Comparison of ENCODE assay signal across 7 cellular contexts in genomic region chr19:46718934-46719551, GRCh38. TPM values are rescaled to one million over a fixed set of nuclear protein-coding genes. Genes with fewer than 3 reads are reported as not detected.
DNase-seq lines count a peak whose midpoint lies in the region; ATAC-seq and TF ChIP-seq lines count a peak whose summit lies in the region.

No MANE protein-coding gene starts in this region.

- TF ChIP-seq CTCF in sigmoid colon (IDR thresholded peaks at IDR 0.05): no peak

- no peaks in the 10 kb centered on the region for H3K27me3 Mint-ChIP-seq in activated T-helper 1 cell treated with anti-CD3 and anti-CD28 coated beads, Interleukin-12 subunit alpha, Interleukin-12 subunit beta, Interleukin-2, Interleukin-4 antibody, amounts not matched to agents 30 ng/mL and 10 ng/mL and 1 ng/mL, durations not matched to agents 14 hours and 24 hours and 36 hours (ENCODE audit: insufficient read depth)

- H3K4me3 ChIP-seq in H7 (ENCODE audit: insufficient read depth, low read depth, low read length) (no peak overlapping the region), sigmoid colon (no peak overlapping the region)

- no peak for ATAC-seq in GM18505 (IDR thresholded peaks at IDR 0.05; ENCODE audit: unreplicated experiment)
- no peak for ATAC-seq in HG03025 (IDR thresholded peaks at IDR 0.05; ENCODE audit: low FRiP score, unreplicated experiment)

- H3K9me3 Mint-ChIP-seq in activated T-helper 1 cell treated with anti-CD3 and anti-CD28 coated beads, Interleukin-12 subunit alpha, Interleukin-12 subunit beta, Interleukin-2, Interleukin-4 antibody, amounts not matched to agents 30 ng/mL and 10 ng/mL and 1 ng/mL, durations not matched to agents 14 hours and 24 hours and 36 hours: no peaks in the 10 kb centered on the region

- intact Hi-C loops in activated T-helper 1 cell treated with anti-CD3 and anti-CD28 coated beads, Interleukin-12 subunit alpha, Interleukin-12 subunit beta, Interleukin-2, Interleukin-4 antibody, amounts not matched to agents 30 ng/mL and 10 ng/mL and 1 ng/mL, durations not matched to agents 14 hours and 24 hours and 36 hours (cut with micrococcal nuclease): loop anchor here (1.0 kb wide), 1 partner anchor 69 kb away; the partner anchor contains the start of gene SLC1A5
- intact Hi-C loops in sigmoid colon (cut with DNase I): no loop called here

- peak overlapping the region; percentile 94 for H3K27ac Mint-ChIP-seq in activated T-helper 1 cell treated with anti-CD3 and anti-CD28 coated beads, Interleukin-12 subunit alpha, Interleukin-12 subunit beta, Interleukin-2, Interleukin-4 antibody, amounts not matched to agents 30 ng/mL and 10 ng/mL and 1 ng/mL, durations not matched to agents 14 hours and 24 hours and 36 hours

- H3K9me3 ChIP-seq in sigmoid colon: no peaks in the 10 kb centered on the region

- H3K4me3 Mint-ChIP-seq in activated T-helper 1 cell treated with anti-CD3 and anti-CD28 coated beads, Interleukin-12 subunit alpha, Interleukin-12 subunit beta, Interleukin-2, Interleukin-4 antibody, amounts not matched to agents 30 ng/mL and 10 ng/mL and 1 ng/mL, durations not matched to agents 14 hours and 24 hours and 36 hours: peak overlapping the region; percentile 93

- peak; percentile 53 for DNase-seq in H7
- DNase-seq in activated T-helper 1 cell treated with anti-CD3 and anti-CD28 coated beads, Interleukin-12 subunit alpha, Interleukin-12 subunit beta, Interleukin-2, Interleukin-4 antibody, amounts not matched to agents 30 ng/mL and 10 ng/mL and 1 ng/mL, durations not matched to agents 14 hours and 24 hours and 36 hours (ENCODE audit: low spot score): no peak
- DNase-seq in sigmoid colon: no peak
- DNase-seq in cerebellar cortex (ENCODE audit: low spot score): no peak
- no peak for DNase-seq in retina

- peaks cover 24% of the 10 kb centered on the region for H3K36me3 ChIP-seq in H7 (replicated peaks; ENCODE audit: control insufficient read depth, insufficient read depth, low read length)
- peaks cover 15 to 41% (median 38%) of the 10 kb centered on the region in 4 donors for H3K36me3 ChIP-seq in sigmoid colon

- TF ChIP-seq EP300 in sigmoid colon (IDR thresholded peaks at IDR 0.05): no peak

- peaks cover 38% of the 10 kb centered on the region for H3K4me1 Mint-ChIP-seq in activated T-helper 1 cell treated with anti-CD3 and anti-CD28 coated beads, Interleukin-12 subunit alpha, Interleukin-12 subunit beta, Interleukin-2, Interleukin-4 antibody, amounts not matched to agents 30 ng/mL and 10 ng/mL and 1 ng/mL, durations not matched to agents 14 hours and 24 hours and 36 hours (ENCODE audit: low read depth)

- H3K36me3 Mint-ChIP-seq in activated T-helper 1 cell treated with anti-CD3 and anti-CD28 coated beads, Interleukin-12 subunit alpha, Interleukin-12 subunit beta, Interleukin-2, Interleukin-4 antibody, amounts not matched to agents 30 ng/mL and 10 ng/mL and 1 ng/mL, durations not matched to agents 14 hours and 24 hours and 36 hours (ENCODE audit: low read depth): peaks cover 19% of the 10 kb centered on the region

- H3K27me3 ChIP-seq in H7 (ENCODE audit: control insufficient read depth, insufficient read depth, low read length): no peaks in the 10 kb centered on the region
- no peaks in the 10 kb centered on the region for H3K27me3 ChIP-seq in sigmoid colon

- 61 to 80% methylated on average over 14 of the region's 14 CpGs for WGBS in sigmoid colon, 2 donors

- peak; percentile 54 for TF ChIP-seq POLR2A in GM18505 (IDR thresholded peaks at IDR 0.05; ENCODE audit: borderline replicate concordance, extremely low read depth, insufficient read depth, insufficient read length)
- no peak for TF ChIP-seq POLR2A in sigmoid colon (IDR thresholded peaks at IDR 0.05)

- peak overlapping the region in 3 of 4 donors; percentile 18 to 89 (median 42) for H3K27ac ChIP-seq in sigmoid colon

- H3K4me1 ChIP-seq in sigmoid colon: peaks cover 0 to 37% (median 26%) of the 10 kb centered on the region in 4 donors

RNA-seq across cellular contexts. Expression of gene PRKD2, which starts 2.1 kb away (rescaled TPM):
- total RNA-seq in H7 (2014; rRNA removed; shearing (Covaris generic)): 29.4 and 29.5 TPM in 2 replicates
- 88.6 and 92.9 TPM in 2 replicates for total RNA-seq in activated T-helper 1 cell treated with anti-CD3 and anti-CD28 coated beads, Interleukin-12 subunit alpha, Interleukin-12 subunit beta, Interleukin-2, Interleukin-4 antibody, amounts not matched to agents 30 ng/mL and 10 ng/mL and 1 ng/mL, durations not matched to agents 14 hours and 24 hours and 36 hours
- 10 to 100 TPM; 14.7 to 33.8 (median 16.7) TPM for total RNA-seq in sigmoid colon
- polyA plus RNA-seq in sigmoid colon: 10 to 100 TPM; 18.6 to 51.7 (median 32.6) TPM

RNA-seq across cellular contexts. Expression of gene FKRP, which starts 26.8 kb away (rescaled TPM):
- total RNA-seq in H7 (2014; rRNA removed; shearing (Covaris generic)): 15.8 and 22.4 TPM in 2 replicates
- total RNA-seq in activated T-helper 1 cell treated with anti-CD3 and anti-CD28 coated beads, Interleukin-12 subunit alpha, Interleukin-12 subunit beta, Interleukin-2, Interleukin-4 antibody, amounts not matched to agents 30 ng/mL and 10 ng/mL and 1 ng/mL, durations not matched to agents 14 hours and 24 hours and 36 hours: 25.1 and 26.6 TPM in 2 replicates
- 10 to 100 TPM; 15.0 to 31.0 (median 15.7) TPM for total RNA-seq in sigmoid colon
- 10 to 100 TPM in 1 of 3 donors, 1 to 10 TPM in 2; 1.4 to 11.9 (median 3.6) TPM for polyA plus RNA-seq in sigmoid colon

RNA-seq across cellular contexts. Expression of gene STRN4, which starts 27.2 kb away (rescaled TPM):
- total RNA-seq in H7 (2014; rRNA removed; shearing (Covaris generic)): 169 and 188 TPM in 2 replicates
- total RNA-seq in activated T-helper 1 cell treated with anti-CD3 and anti-CD28 coated beads, Interleukin-12 subunit alpha, Interleukin-12 subunit beta, Interleukin-2, Interleukin-4 antibody, amounts not matched to agents 30 ng/mL and 10 ng/mL and 1 ng/mL, durations not matched to agents 14 hours and 24 hours and 36 hours: 106 and 116 TPM in 2 replicates
- 10 to 100 TPM; 42.5 to 62.6 (median 49.7) TPM for total RNA-seq in sigmoid colon
- polyA plus RNA-seq in sigmoid colon: 10 to 100 TPM; 45.0 to 63.4 (median 51.8) TPM

RNA-seq across cellular contexts. Expression of gene DACT3, which starts 58.1 kb away (rescaled TPM):
- 0.37 and 0.55 TPM in 2 replicates for total RNA-seq in H7 (2014; rRNA removed; shearing (Covaris generic))
- 4.3 and 5.7 TPM in 2 replicates for total RNA-seq in activated T-helper 1 cell treated with anti-CD3 and anti-CD28 coated beads, Interleukin-12 subunit alpha, Interleukin-12 subunit beta, Interleukin-2, Interleukin-4 antibody, amounts not matched to agents 30 ng/mL and 10 ng/mL and 1 ng/mL, durations not matched to agents 14 hours and 24 hours and 36 hours
- total RNA-seq in sigmoid colon: 10 to 100 TPM; 23.7 to 87.2 (median 48.6) TPM
- polyA plus RNA-seq in sigmoid colon: 1 to 10 TPM in 2 of 3 donors, under 1 TPM in 1; 0.46 to 2.9 (median 1.8) TPM
